ENCODE assay signal across 26 cellular contexts in genomic region chr3:56094170-56094569, GRCh38.
A peak's percentile ranks its signal among the peaks of the same experiment; 100 is the strongest.
DNase-seq lines count a peak whose midpoint lies in the region; ATAC-seq and TF ChIP-seq lines count a peak whose summit lies in the region.
"Had no signal": no experiment of that assay in that cellular context is flagged by ENCODE, and none has a peak within 500 bp of the region (broad histone marks: within the 10 kb centered on the region; RNA-seq: fewer than 3 reads in every experiment).

No MANE protein-coding gene starts in this region.

- no peak overlapping the region for H3K14ac ChIP-seq in neuronal stem cell (ENCODE audit: low read length)

- H3K4me2 ChIP-seq in neural progenitor cell (no peak overlapping the region), neuronal stem cell (ENCODE audit: insufficient read depth, low read length, poor library complexity, severe bottlenecking) (no peak overlapping the region)
- H3K4me2 ChIP-seq: BLaER1 had no signal

- H4K20me1 ChIP-seq in neural progenitor cell (ENCODE audit: low read depth) = no peaks in the 10 kb centered on the region
- H4K20me1 ChIP-seq: BLaER1 had no signal

- no peaks in the 10 kb centered on the region for H3K79me2 ChIP-seq in neural progenitor cell (ENCODE audit: low read depth)

- H3K36me3 Mint-ChIP-seq in WTC11 = no peaks in the 10 kb centered on the region
- peaks cover 2% of the 10 kb centered on the region for H3K36me3 Mint-ChIP-seq in neural progenitor cell
- H3K36me3 Mint-ChIP-seq: CD14-positive monocyte; CD4-positive, alpha-beta memory T cell; CD4-positive, CD25-positive, alpha-beta regulatory T cell; CD8-positive, alpha-beta memory T cell had no signal

- H3K36me3 ChIP-seq in esophagus muscularis mucosa (no peaks in the 10 kb centered on the region), neural progenitor cell (no peaks in the 10 kb centered on the region), neuronal stem cell (replicated peaks in 1 of 2; ENCODE audit: control insufficient read depth in 2 of 2, insufficient read depth in 2 of 2, low read length in 2 of 2) (no peaks in the 10 kb centered on the region)
- H3K36me3 ChIP-seq: BE2C, BLaER1 had no signal

- H3K4me1 ChIP-seq in esophagus muscularis mucosa = no peaks in the 10 kb centered on the region
- H3K4me1 ChIP-seq in neural progenitor cell = no peaks in the 10 kb centered on the region
- H3K4me1 ChIP-seq in neuronal stem cell (ENCODE audit: control insufficient read depth in 2 of 2, insufficient read depth in 1 of 2, low read depth in 1 of 2, low read length in 2 of 2) = no peaks in the 10 kb centered on the region
- H3K4me1 ChIP-seq: BE2C, BLaER1 had no signal

- intact Hi-C loops in esophagus muscularis mucosa (cut with DNase I) = no loop called here

- no peaks in the 10 kb centered on the region for H3K27me3 ChIP-seq in esophagus muscularis mucosa
- no peaks in the 10 kb centered on the region for H3K27me3 ChIP-seq in neural progenitor cell
- no peaks in the 10 kb centered on the region for H3K27me3 ChIP-seq in neuronal stem cell (ENCODE audit: control insufficient read depth in 3 of 3, insufficient read depth in 3 of 3, low read depth in 1 of 3, low read length in 3 of 3)
- H3K27me3 ChIP-seq: BE2C, BLaER1 had no signal

- H3K9me3 Mint-ChIP-seq in WTC11 = 0 out of 2 replicates have a peak, but pooled peaks cover 3% of the 10 kb centered on the region
- H3K9me3 Mint-ChIP-seq in neural progenitor cell = no peaks in the 10 kb centered on the region

- no peak for TF ChIP-seq POLR2A in esophagus muscularis mucosa (IDR thresholded peaks at IDR 0.05; ENCODE audit: low read depth)

- H3K27ac Mint-ChIP-seq in WTC11 (no peak overlapping the region), neural progenitor cell (no peak overlapping the region)
- H3K27ac Mint-ChIP-seq: CD14-positive monocyte; CD4-positive, alpha-beta memory T cell; CD4-positive, CD25-positive, alpha-beta regulatory T cell; CD8-positive, alpha-beta memory T cell had no signal

- H3K4me3 ChIP-seq in esophagus muscularis mucosa = no peak overlapping the region
- H3K4me3 ChIP-seq in neural progenitor cell = no peak overlapping the region
- H3K4me3 ChIP-seq in neuronal stem cell (ENCODE audit: low read length in 2 of 2) = no peak overlapping the region
- H3K4me3 ChIP-seq: BLaER1, GM12878 had no signal

- no peak overlapping the region for H2AFZ ChIP-seq in neural progenitor cell (replicated peaks)
- no peak overlapping the region for H2AFZ ChIP-seq in neuronal stem cell (ENCODE audit: low read length)

- CTCF ChIA-PET in WTC11 (lab: Charles Lee) = no interaction called here

- H3K4me1 Mint-ChIP-seq in WTC11 = no peaks in the 10 kb centered on the region
- no peaks in the 10 kb centered on the region for H3K4me1 Mint-ChIP-seq in neural progenitor cell
- H3K4me1 Mint-ChIP-seq: CD14-positive monocyte; CD4-positive, alpha-beta memory T cell; CD4-positive, CD25-positive, alpha-beta regulatory T cell; CD8-positive, alpha-beta memory T cell had no signal

- H3K27ac ChIP-seq in esophagus muscularis mucosa (replicated peaks in 1 of 4) = no peak overlapping the region
- H3K27ac ChIP-seq in neural progenitor cell = no peak overlapping the region
- H3K27ac ChIP-seq in neuronal stem cell (replicated peaks; ENCODE audit: low read length) = no peak overlapping the region
- H3K27ac ChIP-seq: BLaER1 had no signal

- no peak overlapping the region for H4K8ac ChIP-seq in neuronal stem cell (ENCODE audit: low read depth, low read length)

- no peaks in the 10 kb centered on the region for H3K79me1 ChIP-seq in neuronal stem cell (ENCODE audit: low read depth, low read length)

- H2BK120ac ChIP-seq in neuronal stem cell (ENCODE audit: low read depth, low read length) = no peak overlapping the region

- H3K9ac ChIP-seq in neural progenitor cell (no peak overlapping the region), neuronal stem cell (ENCODE audit: low read depth, low read length, poor library complexity) (no peak overlapping the region)
- H3K9ac ChIP-seq: BLaER1 had no signal

- H3K23ac ChIP-seq in neuronal stem cell (ENCODE audit: low read depth, low read length, poor library complexity) = no peak overlapping the region

- DNase-seq in WTC11 (ENCODE audit: low spot score) (no peak), esophagus muscularis mucosa (ENCODE audit: extremely low spot score) (peak; percentile 74), iPS-NIHi7 (ENCODE audit: extremely low spot score) (peak; percentile 13), neural progenitor cell (ENCODE audit: low spot score) (peak; percentile 4), neuronal stem cell (ENCODE audit: low spot score) (no peak), HT-29 (ENCODE audit: low spot score) (no peak)
- no peak for DNase-seq in activated effector memory CD4-positive, alpha-beta T cell treated with anti-CD3 and anti-CD28 coated beads, Interleukin-2, amount 50 U/mL, for 16 hours
- DNase-seq: 8988T; ACHN; BE2C; C1 segment of cervical spinal cord; CD4-positive, alpha-beta memory T cell; CD4-positive, CD25-positive, alpha-beta regulatory T cell; CD8-positive, alpha-beta memory T cell; COR-L47; DMS 273 treated with DMSO at 0.1 percent for 48 hours; DMS153; DMS53; DMS79; DND-41; EL; GDM1 had no signal

- H2BK5ac ChIP-seq in neuronal stem cell (ENCODE audit: low read length) = no peak overlapping the region

- POLR2A ChIA-PET in WTC11 (lab: Charles Lee) = no interaction called here

- H4K91ac ChIP-seq in neuronal stem cell (ENCODE audit: low read depth, low read length, poor library complexity) = no peak overlapping the region

- ATAC-seq in WTC11 (peak; percentile 86), GM21576 (IDR thresholded peaks at IDR 0.05; ENCODE audit: unreplicated experiment) (no peak)
- ATAC-seq: GM12878 had no signal

- TF ChIP-seq CTCF in WTC11 (IDR thresholded peaks at IDR 0.05) = no peak
- no peak for TF ChIP-seq CTCF in esophagus muscularis mucosa (IDR thresholded peaks at IDR 0.05)
- no peak for TF ChIP-seq CTCF in neural progenitor cell (IDR thresholded peaks at IDR 0.05)

- no peak overlapping the region for H3K18ac ChIP-seq in neuronal stem cell (ENCODE audit: low read length)

- no peak overlapping the region for H2BK12ac ChIP-seq in neuronal stem cell (ENCODE audit: low read length)

- H3K9me3 ChIP-seq in esophagus muscularis mucosa (no peaks in the 10 kb centered on the region), neural progenitor cell (ENCODE audit: low read depth) (no peaks in the 10 kb centered on the region), neuronal stem cell (replicated peaks in 1 of 2; ENCODE audit: control insufficient read depth in 2 of 2, insufficient read depth in 1 of 2, low read depth in 1 of 2, low read length in 2 of 2) (no peaks in the 10 kb centered on the region)
- H3K9me3 ChIP-seq: BE2C, BLaER1 had no signal

- no peak overlapping the region for H2BK15ac ChIP-seq in neuronal stem cell (ENCODE audit: low read length)

- H3K27me3 Mint-ChIP-seq in WTC11 (ENCODE audit: low read depth) (no peaks in the 10 kb centered on the region), neural progenitor cell (ENCODE audit: insufficient read depth, low read depth) (no peaks in the 10 kb centered on the region)
- H3K27me3 Mint-ChIP-seq: CD4-positive, alpha-beta memory T cell; CD4-positive, CD25-positive, alpha-beta regulatory T cell had no signal

- H2AK5ac ChIP-seq in neuronal stem cell (ENCODE audit: low read depth, low read length) = no peak overlapping the region

- H3K4me3 Mint-ChIP-seq in WTC11 (no peak overlapping the region), neural progenitor cell (no peak overlapping the region)
- H3K4me3 Mint-ChIP-seq: CD14-positive monocyte; CD4-positive, alpha-beta memory T cell; CD4-positive, CD25-positive, alpha-beta regulatory T cell; CD8-positive, alpha-beta memory T cell had no signal

- TF ChIP-seq EP300 in esophagus muscularis mucosa (IDR thresholded peaks at IDR 0.05) = no peak

- no peak overlapping the region for H3K4ac ChIP-seq in neuronal stem cell (ENCODE audit: low read length)

- no peaks in the 10 kb centered on the region for H3F3A ChIP-seq in neural progenitor cell (ENCODE audit: low read depth)

TF ChIP-seq in WTC11, 78 proteins besides CTCF, POLR2A, EP300 and RAD21:
- TF ChIP-seq ZNF671 (CRISPR knock-in tag; IDR thresholded peaks at IDR 0.05) = no peak
- no peak for TF ChIP-seq ELF4 (CRISPR knock-in tag; IDR thresholded peaks at IDR 0.05; ENCODE audit: low read depth)

Comparison
In these comparisons a context has a peak if more than half of its experiments do, and no peak if none do; other contexts are left out.
1. DNase-seq: peak in esophagus muscularis mucosa (single experiment), iPS-NIHi7 (single experiment) and neural progenitor cell (single experiment); none in WTC11 (single experiment), neuronal stem cell (single experiment), activated effector memory CD4-positive, alpha-beta T cell treated with anti-CD3 and anti-CD28 coated beads, Interleukin-2, amount 50 U/mL, for 16 hours (single experiment) and HT-29 (single experiment).